In genomic region chr14:96507723-96508122, GRCh38 we compare ENCODE assay signal across 14 cellular contexts.
"Had no signal": no experiment of that assay in that cellular context is flagged by ENCODE, and none has a peak within 500 bp of the region (broad histone marks: within the 10 kb centered on the region; RNA-seq: fewer than 3 reads in every experiment).

No MANE protein-coding gene starts in this region.

- DNase-seq: activated CD4-positive, alpha-beta T cell treated with anti-CD3 and anti-CD28 coated beads for 4 hours; activated CD8-positive, alpha-beta memory T cell treated with anti-CD3 and anti-CD28 coated beads for 24 hours; activated gamma-delta T cell; effector CD8-positive, alpha-beta T cell; kidney; left ventricle myocardium superior; small intestine; T-cell; tibial artery had no signal

- H3K27me3 ChIP-seq: right atrium auricular region, tibial artery had no signal

- H3K9me3 Mint-ChIP-seq: T-cell had no signal

- H3K9me3 ChIP-seq: right atrium auricular region, tibial artery had no signal

- H3K27me3 Mint-ChIP-seq: T-cell had no signal

- H3K36me3 ChIP-seq: right atrium auricular region, tibial artery had no signal

- ATAC-seq: T-cell had no signal

- H3K4me3 ChIP-seq: coronary artery, right atrium auricular region, tibial artery had no signal

- FAIRE-seq: astrocyte, frontal cortex, kidney, small intestine had no signal

- H3K27ac ChIP-seq: coronary artery, tibial artery, VCaP had no signal
